In genomic region chr21:41750532-41751151, GRCh38 we compare ENCODE assay signal across 1 cellular context.
TF ChIP-seq lines count a peak whose summit lies in the region.

No MANE protein-coding gene starts in this region.

TF ChIP-seq in HepG2, 621 proteins besides CTCF, POLR2A, EP300 and RAD21 (continued from another document and continues in another):
- TF ChIP-seq MLXIP (CRISPR knock-in tag; IDR thresholded peaks at IDR 0.05; ENCODE audit: borderline replicate concordance): no peak
- no peak for TF ChIP-seq ZNF720 (CRISPR knock-in tag; IDR thresholded peaks at IDR 0.05)
- no peak for TF ChIP-seq TAF1 (CRISPR knock-in tag; IDR thresholded peaks at IDR 0.05)
- TF ChIP-seq, protein P1, sequence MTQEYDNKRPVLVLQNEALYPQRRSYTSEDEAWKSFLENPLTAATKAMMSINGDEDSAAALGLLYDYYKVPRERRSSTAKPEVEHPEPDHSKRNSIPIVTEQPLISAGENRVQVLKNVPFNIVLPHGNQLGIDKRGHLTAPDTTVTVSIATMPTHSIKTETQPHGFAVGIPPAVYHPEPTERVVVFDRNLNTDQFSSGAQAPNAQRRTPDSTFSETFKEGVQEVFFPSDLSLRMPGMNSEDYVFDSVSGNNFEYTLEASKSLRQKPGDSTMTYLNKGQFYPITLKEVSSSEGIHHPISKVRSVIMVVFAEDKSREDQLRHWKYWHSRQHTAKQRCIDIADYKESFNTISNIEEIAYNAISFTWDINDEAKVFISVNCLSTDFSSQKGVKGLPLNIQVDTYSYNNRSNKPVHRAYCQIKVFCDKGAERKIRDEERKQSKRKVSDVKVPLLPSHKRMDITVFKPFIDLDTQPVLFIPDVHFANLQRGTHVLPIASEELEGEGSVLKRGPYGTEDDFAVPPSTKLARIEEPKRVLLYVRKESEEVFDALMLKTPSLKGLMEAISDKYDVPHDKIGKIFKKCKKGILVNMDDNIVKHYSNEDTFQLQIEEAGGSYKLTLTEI (CRISPR knock-in tag; conservative IDR thresholded peaks at IDR 0.05): no peak
- TF ChIP-seq SNAI1 (CRISPR knock-in tag; IDR thresholded peaks at IDR 0.05; ENCODE audit: borderline replicate concordance): no peak
- no peak for TF ChIP-seq KLF13 (CRISPR knock-in tag; IDR thresholded peaks at IDR 0.05)
- TF ChIP-seq HNF1A (IDR thresholded peaks at IDR 0.05; ENCODE audit: low read depth): 0 out of 2 replicates have a peak, but pooled peaks have one; percentile 27
- peak; percentile 45; the same call in 1 of the 2 replicates for TF ChIP-seq HNF1A (CRISPR knock-in tag; IDR thresholded peaks at IDR 0.05; ENCODE audit: borderline replicate concordance)
- no peak for TF ChIP-seq KDM5B (CRISPR knock-in tag; IDR thresholded peaks at IDR 0.05; ENCODE audit: borderline replicate concordance)
- TF ChIP-seq SP5 (CRISPR knock-in tag; IDR thresholded peaks at IDR 0.05; ENCODE audit: borderline replicate concordance, low read depth): peak; percentile 77
- peak; percentile 37 for TF ChIP-seq SKI (IDR thresholded peaks at IDR 0.05; ENCODE audit: partially characterized antibody)
- no peak for TF ChIP-seq NFATC3 (CRISPR knock-in tag; IDR thresholded peaks at IDR 0.05)
- TF ChIP-seq MAX (IDR thresholded peaks at IDR 0.05): 0 out of 2 replicates have a peak, but pooled peaks have one; percentile 18
- no peak for TF ChIP-seq PLRG1 (conservative IDR thresholded peaks at IDR 0.05)
- 0 out of 2 replicates have a peak, but pooled peaks have one; percentile 55 for TF ChIP-seq ZNF564 (CRISPR knock-in tag; IDR thresholded peaks at IDR 0.05)
- TF ChIP-seq CC2D1A (CRISPR knock-in tag; IDR thresholded peaks at IDR 0.05): no peak
- 0 out of 2 replicates have a peak, but pooled peaks have one; percentile 29 for TF ChIP-seq ZNF598 (CRISPR knock-in tag; IDR thresholded peaks at IDR 0.05; ENCODE audit: borderline replicate concordance)
- peak in 1 of 2 experiments; percentile 74; a peak in 2 of 4 replicates for TF ChIP-seq ATF4 (CRISPR knock-in tag; IDR thresholded peaks at IDR 0.05)
- TF ChIP-seq ZNF253 (CRISPR knock-in tag; IDR thresholded peaks at IDR 0.05; ENCODE audit: borderline replicate concordance): no peak
- TF ChIP-seq NR2F6 (IDR thresholded peaks at IDR 0.05): peak; percentile 42; the same call in 1 of the 2 replicates
- peak; percentile 81 for TF ChIP-seq NR2F6 (CRISPR knock-in tag; IDR thresholded peaks at IDR 0.05)
- TF ChIP-seq ZNF432 (CRISPR knock-in tag; IDR thresholded peaks at IDR 0.05; ENCODE audit: borderline replicate concordance): no peak
- TF ChIP-seq RFX3 (CRISPR knock-in tag; IDR thresholded peaks at IDR 0.05): no peak
- TF ChIP-seq PAX8 (CRISPR knock-in tag; IDR thresholded peaks at IDR 0.05; ENCODE audit: borderline replicate concordance): no peak
- no peak for TF ChIP-seq DNMT3B (CRISPR knock-in tag; conservative IDR thresholded peaks at IDR 0.05)
- no peak for TF ChIP-seq SIN3B (IDR thresholded peaks at IDR 0.05; ENCODE audit: low read length)
- no peak; the same call in 1 of the 2 replicates for TF ChIP-seq ZSCAN21 (CRISPR knock-in tag; IDR thresholded peaks at IDR 0.05; ENCODE audit: borderline replicate concordance)
- no peak for TF ChIP-seq ZSCAN30 (CRISPR knock-in tag; IDR thresholded peaks at IDR 0.05)
- no peak for TF ChIP-seq ZNF607 (CRISPR knock-in tag; IDR thresholded peaks at IDR 0.05; ENCODE audit: borderline replicate concordance)
- no peak; the same call in 1 of the 2 replicates for TF ChIP-seq TMF1 (CRISPR knock-in tag; IDR thresholded peaks at IDR 0.05; ENCODE audit: low read depth)
- TF ChIP-seq RBFOX2 (IDR thresholded peaks at IDR 0.05; ENCODE audit: low read depth, low read length): no peak
- no peak for TF ChIP-seq UBTF (CRISPR knock-in tag; IDR thresholded peaks at IDR 0.05)
- TF ChIP-seq, protein P2, sequence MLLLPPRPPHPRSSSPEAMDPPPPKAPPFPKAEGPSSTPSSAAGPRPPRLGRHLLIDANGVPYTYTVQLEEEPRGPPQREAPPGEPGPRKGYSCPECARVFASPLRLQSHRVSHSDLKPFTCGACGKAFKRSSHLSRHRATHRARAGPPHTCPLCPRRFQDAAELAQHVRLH (CRISPR knock-in tag; IDR thresholded peaks at IDR 0.05; ENCODE audit: borderline replicate concordance, low read depth): 0 out of 2 replicates have a peak, but pooled peaks have one; percentile 70
- TF ChIP-seq DMAP1 (CRISPR knock-in tag; IDR thresholded peaks at IDR 0.05): no peak
- TF ChIP-seq, protein P3, sequence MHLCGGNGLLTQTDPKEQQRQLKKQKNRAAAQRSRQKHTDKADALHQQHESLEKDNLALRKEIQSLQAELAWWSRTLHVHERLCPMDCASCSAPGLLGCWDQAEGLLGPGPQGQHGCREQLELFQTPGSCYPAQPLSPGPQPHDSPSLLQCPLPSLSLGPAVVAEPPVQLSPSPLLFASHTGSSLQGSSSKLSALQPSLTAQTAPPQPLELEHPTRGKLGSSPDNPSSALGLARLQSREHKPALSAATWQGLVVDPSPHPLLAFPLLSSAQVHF (CRISPR knock-in tag; IDR thresholded peaks at IDR 0.05): no peak
- peak; percentile 44; the same call in 1 of the 2 replicates for TF ChIP-seq BORCS8-MEF2B (CRISPR knock-in tag; IDR thresholded peaks at IDR 0.05)
- TF ChIP-seq CCAR2 (optimal IDR thresholded peaks at IDR 0.05; ENCODE audit: low read depth, low read length): no peak
- peak; percentile 95 for TF ChIP-seq ZMYM3 (CRISPR knock-in tag; IDR thresholded peaks at IDR 0.05)
- TF ChIP-seq ZNF205 (CRISPR knock-in tag; IDR thresholded peaks at IDR 0.05): no peak
- TF ChIP-seq ZNF263 (CRISPR knock-in tag; IDR thresholded peaks at IDR 0.05): no peak
- no peak for TF ChIP-seq GZF1 (CRISPR knock-in tag; IDR thresholded peaks at IDR 0.05)
- peak; percentile 88 for TF ChIP-seq MTA1 (CRISPR knock-in tag; IDR thresholded peaks at IDR 0.05; ENCODE audit: borderline replicate concordance)
- TF ChIP-seq AGO1 (IDR thresholded peaks at IDR 0.05; ENCODE audit: low read depth, low read length, poor library complexity, severe bottlenecking): no peak
- no peak for TF ChIP-seq KLF12 (CRISPR knock-in tag; IDR thresholded peaks at IDR 0.05; ENCODE audit: borderline replicate concordance)
- TF ChIP-seq, protein P4, sequence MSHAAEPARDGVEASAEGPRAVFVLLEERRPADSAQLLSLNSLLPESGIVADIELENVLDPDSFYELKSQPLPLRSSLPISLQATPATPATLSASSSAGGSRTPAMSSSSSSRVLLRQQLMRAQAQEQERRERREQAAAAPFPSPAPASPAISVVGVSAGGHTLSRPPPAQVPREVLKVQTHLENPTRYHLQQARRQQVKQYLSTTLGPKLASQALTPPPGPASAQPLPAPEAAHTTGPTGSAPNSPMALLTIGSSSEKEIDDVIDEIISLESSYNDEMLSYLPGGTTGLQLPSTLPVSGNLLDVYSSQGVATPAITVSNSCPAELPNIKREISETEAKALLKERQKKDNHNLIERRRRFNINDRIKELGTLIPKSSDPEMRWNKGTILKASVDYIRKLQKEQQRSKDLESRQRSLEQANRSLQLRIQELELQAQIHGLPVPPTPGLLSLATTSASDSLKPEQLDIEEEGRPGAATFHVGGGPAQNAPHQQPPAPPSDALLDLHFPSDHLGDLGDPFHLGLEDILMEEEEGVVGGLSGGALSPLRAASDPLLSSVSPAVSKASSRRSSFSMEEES (CRISPR knock-in tag; IDR thresholded peaks at IDR 0.05): peak; percentile 50; the same call in 1 of the 2 replicates
- no peak for TF ChIP-seq ZNF10 (CRISPR knock-in tag; IDR thresholded peaks at IDR 0.05; ENCODE audit: borderline replicate concordance, low read depth)
- TF ChIP-seq NONO (IDR thresholded peaks at IDR 0.05): no peak
- TF ChIP-seq NONO (CRISPR knock-in tag; conservative IDR thresholded peaks at IDR 0.05): peak; percentile 61; the same call in 1 of the 2 replicates
- TF ChIP-seq ZNF782 (CRISPR knock-in tag; IDR thresholded peaks at IDR 0.05; ENCODE audit: borderline replicate concordance): no peak
- TF ChIP-seq TRAFD1 (CRISPR knock-in tag; IDR thresholded peaks at IDR 0.05; ENCODE audit: borderline replicate concordance): no peak
- TF ChIP-seq SRSF1 (optimal IDR thresholded peaks at IDR 0.05; ENCODE audit: low read depth, low read length): no peak
- TF ChIP-seq, protein P5, sequence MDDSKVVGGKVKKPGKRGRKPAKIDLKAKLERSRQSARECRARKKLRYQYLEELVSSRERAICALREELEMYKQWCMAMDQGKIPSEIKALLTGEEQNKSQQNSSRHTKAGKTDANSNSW (CRISPR knock-in tag; IDR thresholded peaks at IDR 0.05; ENCODE audit: borderline replicate concordance): no peak
